Comparison of ENCODE assay signal across 9 cellular contexts in the genomic region with DNA sequence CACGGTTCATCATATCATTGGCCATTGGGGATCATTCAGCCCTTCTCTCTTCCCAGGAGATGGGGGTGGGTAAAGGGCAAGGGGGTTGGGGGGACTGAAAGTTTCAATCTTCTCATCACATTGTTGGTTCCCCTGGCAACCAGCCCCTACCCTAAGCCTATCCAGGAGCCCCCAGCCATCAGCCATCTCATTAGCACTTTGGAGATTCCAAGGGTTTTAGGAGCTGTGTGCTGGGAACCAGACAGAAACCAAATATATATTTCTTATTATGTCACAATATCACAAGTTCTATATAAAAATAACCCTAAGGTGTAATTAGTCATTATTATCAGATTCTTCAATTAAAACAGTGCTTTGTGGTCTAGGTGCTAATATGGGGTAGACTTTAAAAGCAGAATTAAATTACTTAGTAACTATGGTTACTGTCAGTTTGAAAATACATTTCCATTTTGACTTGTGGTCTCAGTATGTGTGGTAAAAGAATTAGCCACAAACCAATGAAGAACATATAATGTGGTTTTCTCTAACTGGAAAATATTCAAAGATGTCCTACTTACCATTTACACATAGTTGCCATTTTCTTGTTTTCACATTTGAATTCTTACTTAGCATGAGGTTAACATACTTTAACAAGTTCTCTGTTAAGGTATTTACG. TPM values are rescaled to one million over a fixed set of nuclear protein-coding genes. Genes with fewer than 3 reads are reported as not detected.
DNase-seq lines count a peak whose midpoint lies in the region; ATAC-seq, FAIRE-seq and TF ChIP-seq lines count a peak whose summit lies in the region.
"Had no signal": no experiment of that assay in that cellular context is flagged by ENCODE, and none has a peak within 500 bp of the region (broad histone marks: within the 10 kb centered on the region; RNA-seq: fewer than 3 reads in every experiment).

No MANE protein-coding gene starts in this region.

- TF ChIP-seq POLR2A in GM18505 (IDR thresholded peaks at IDR 0.05; ENCODE audit: borderline replicate concordance, extremely low read depth, insufficient read depth, insufficient read length) (no peak), GM12878 (IDR thresholded peaks at IDR 0.05; ENCODE audit: low read depth, low read length) (no peak)

- CTCF ChIA-PET in GM12878 (lab: Yijun Ruan, JAX) = interaction anchor here (0.6 to 1.6 kb wide), 5 partner anchors 10 to 363 kb away, joined by 3 to 7 read pairs (median 3); no protein-coding TSS in a partner anchor

- H3K9ac ChIP-seq in GM12878 (ENCODE audit: control insufficient read depth, insufficient read depth, low read length) = no peak overlapping the region

- H3K4me3 ChIP-seq in GM12878 (no peak overlapping the region), BE2C (ENCODE audit: low read depth, low read length) (no peak overlapping the region)

- TF ChIP-seq CTCF in GM12878 (IDR thresholded peaks at IDR 0.05 in 2 of 3, conservative IDR thresholded peaks at IDR 0.05 in 1 of 3; ENCODE audit: control insufficient read depth in 2 of 3, extremely low read depth in 1 of 3, insufficient read depth in 1 of 3, low read depth in 3 of 3, low read length in 3 of 3) (no peak), mesothelial cell of epicardium (IDR thresholded peaks at IDR 0.05; ENCODE audit: unreplicated experiment) (no peak), BE2C (IDR thresholded peaks at IDR 0.05; ENCODE audit: low read depth, low read length) (no peak)

- 44% methylated on average over 2 of the region's 2 CpGs for WGBS in GM12878 (ENCODE audit: insufficient coverage, insufficient replicate concordance, low lambda C conversion rate, missing lambda C conversion rate)

- DNase-seq in GM12878 (ENCODE audit: low read depth, low spot score) (peak; percentile 67), retina (no peak), medulla oblongata (ENCODE audit: extremely low spot score) (no peak), mesothelial cell of epicardium (ENCODE audit: low spot score in 2 of 2, unreplicated experiment in 2 of 2) (no peak), BE2C (no peak)

- TF ChIP-seq EP300 in GM12878 (IDR thresholded peaks at IDR 0.05; ENCODE audit: borderline replicate concordance in 1 of 2, control insufficient read depth in 1 of 2, low read depth in 2 of 2, low read length in 2 of 2) = peak; percentile 94 to 97

- H3K9me3 Mint-ChIP-seq in mesothelial cell of epicardium = no peaks in the 10 kb centered on the region

- ATAC-seq in GM18505 (IDR thresholded peaks at IDR 0.05; ENCODE audit: unreplicated experiment) (peak; percentile 68), GM21390 (IDR thresholded peaks at IDR 0.05; ENCODE audit: unreplicated experiment) (peak; percentile 64), HG03342 (IDR thresholded peaks at IDR 0.05; ENCODE audit: unreplicated experiment) (peak; percentile 71), GM12878 (peak; percentile 75)

- no peak overlapping the region for H3K27ac ChIP-seq in GM12878 (ENCODE audit: control insufficient read depth, insufficient read depth)

- H3K79me2 ChIP-seq in GM12878 (ENCODE audit: control insufficient read depth, insufficient read depth, low read length) = no peaks in the 10 kb centered on the region

- H4K20me1 ChIP-seq in GM12878 (ENCODE audit: control insufficient read depth, insufficient read depth) = no peaks in the 10 kb centered on the region

- H3K36me3 ChIP-seq in GM12878 (ENCODE audit: control insufficient read depth in 2 of 2, insufficient read depth in 2 of 2, low read length in 1 of 2) = no peaks in the 10 kb centered on the region
- no peaks in the 10 kb centered on the region for H3K36me3 ChIP-seq in BE2C

- SMC1A ChIA-PET in GM12878 (lab: Charles Lee; ENCODE audit: uncharacterized antibody, unreplicated experiment) = interaction anchor here (2.5 to 5.2 kb wide), 3 partner anchors 18 to 45 kb away, joined by 16 to 62 read pairs (median 40); a partner anchor contains a TSS

- H3K27me3 ChIP-seq in GM12878 (replicated peaks in 1 of 2; ENCODE audit: control insufficient read depth in 2 of 2, insufficient read depth in 2 of 2, low read length in 1 of 2) (no peaks in the 10 kb centered on the region), BE2C (no peaks in the 10 kb centered on the region)

- H3K9me3 ChIP-seq in GM12878 (replicated peaks; ENCODE audit: control insufficient read depth, insufficient read depth, low read length) = no peaks in the 10 kb centered on the region; the same call in 2 of the 3 replicates
- H3K9me3 ChIP-seq in BE2C = no peaks in the 10 kb centered on the region

- intact Hi-C loops in GM12878 (cut with micrococcal nuclease; ENCODE audit: unreplicated experiment) = loop anchor here (2.0 kb wide), 1 partner anchor 24 kb away; no protein-coding TSS in a partner anchor

- no peak for FAIRE-seq in GM12878 (lab: Jason Lieb, UNC)

- H3K4me3 Mint-ChIP-seq in mesothelial cell of epicardium = no peak overlapping the region

- H3K27ac Mint-ChIP-seq in mesothelial cell of epicardium = no peak overlapping the region

- H3K27me3 Mint-ChIP-seq in mesothelial cell of epicardium (ENCODE audit: low read depth) = no peaks in the 10 kb centered on the region

- TF ChIP-seq RAD21 in GM12878 (IDR thresholded peaks at IDR 0.05; ENCODE audit: insufficient read depth, low read depth, low read length) = no peak

- POLR2A ChIA-PET in GM12878 (lab: Charles Lee) = interaction anchor here (3.0 kb wide), 1 partner anchor 27 kb away, joined by 14 read pairs; a partner anchor contains a TSS

- H3K4me1 ChIP-seq in GM12878 (ENCODE audit: control insufficient read depth, insufficient read depth, low read length) (peaks cover 20% of the 10 kb centered on the region), BE2C (no peaks in the 10 kb centered on the region)

- no peaks in the 10 kb centered on the region for H3K36me3 Mint-ChIP-seq in mesothelial cell of epicardium

- RAD21 ChIA-PET in GM12878 (lab: Charles Lee; ENCODE audit: unreplicated experiment) = interaction anchor here (0.9 to 1.6 kb wide), 3 partner anchors 16 to 27 kb away, joined by 3 to 9 read pairs (median 4); no protein-coding TSS in a partner anchor

- BruUV-seq in GM12878 (replicated peaks; lab: Mats Ljungman, UMichigan) = no TSS peak

- H3K4me1 Mint-ChIP-seq in mesothelial cell of epicardium = no peaks in the 10 kb centered on the region

- in situ Hi-C loops in GM12878 (cut with MboI) = no loop called here

- H3K4me2 ChIP-seq in GM12878 (ENCODE audit: control insufficient read depth, insufficient read depth) = peak overlapping the region; percentile 22; the same call in 1 of the 2 replicates

- H2AFZ ChIP-seq in GM12878 (ENCODE audit: control insufficient read depth, low read depth, low read length) = no peak overlapping the region

TF ChIP-seq in GM12878, 131 proteins besides CTCF, POLR2A, EP300 and RAD21 (continues in another document):
- TF ChIP-seq, protein P1, sequence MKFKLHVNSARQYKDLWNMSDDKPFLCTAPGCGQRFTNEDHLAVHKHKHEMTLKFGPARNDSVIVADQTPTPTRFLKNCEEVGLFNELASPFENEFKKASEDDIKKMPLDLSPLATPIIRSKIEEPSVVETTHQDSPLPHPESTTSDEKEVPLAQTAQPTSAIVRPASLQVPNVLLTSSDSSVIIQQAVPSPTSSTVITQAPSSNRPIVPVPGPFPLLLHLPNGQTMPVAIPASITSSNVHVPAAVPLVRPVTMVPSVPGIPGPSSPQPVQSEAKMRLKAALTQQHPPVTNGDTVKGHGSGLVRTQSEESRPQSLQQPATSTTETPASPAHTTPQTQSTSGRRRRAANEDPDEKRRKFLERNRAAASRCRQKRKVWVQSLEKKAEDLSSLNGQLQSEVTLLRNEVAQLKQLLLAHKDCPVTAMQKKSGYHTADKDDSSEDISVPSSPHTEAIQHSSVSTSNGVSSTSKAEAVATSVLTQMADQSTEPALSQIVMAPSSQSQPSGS (IDR thresholded peaks at IDR 0.05; ENCODE audit: low read length) = peak; percentile 72
- peak; percentile 90 for TF ChIP-seq ZNF217 (IDR thresholded peaks at IDR 0.05)

RNA-seq across cellular contexts. Expression of a gene that starts 28.1 kb away (rescaled TPM):
- 10.0 and 12.5 TPM in 2 replicates for total RNA-seq in GM12878 (2013; cell fraction: nucleolus; rRNA removed)
- total RNA-seq in GM12878 (2014; rRNA removed) (0.49 and 0.62 TPM in 2 replicates), GM12878 (2014; rRNA removed; fragmentation: Illumina TruSeq; extraction: Trizol) (0.54 and 0.60 TPM in 2 replicates), GM12878 (2021) (0.19 and 0.64 TPM in 2 replicates), mesothelial cell of epicardium (0.09 TPM in 1 of 3 replicates, not detected in the others)
- polyA plus RNA-seq in GM12878 (2011; ENCODE audit: low read depth) = 0.10 TPM
- polyA plus RNA-seq in GM12878 (2011; rRNA removed) (6.4 and 9.2 TPM in 2 replicates), GM12878 (2014; fragmentation: Illumina TruSeq; extraction: Trizol) (0.56 and 0.63 TPM in 2 replicates), GM12878 (2014; fragmentation: Nextera tagmentation; extraction: Ambion mirVana) (under 1 TPM; 0.16 to 0.18 TPM), GM12878 (2014; rRNA removed) (0.20 and 0.27 TPM in 2 replicates), GM12878 (2016; fragmentation: Nextera tagmentation; extraction: Ambion mirVana) (1 to 10 TPM; 1.3 to 1.7 TPM)
- polyA plus RNA-seq in GM12878 (2011; cell fraction: cytosol; rRNA removed) = 2.2 and 3.0 TPM in 2 replicates
- 3.0 and 3.6 TPM in 2 replicates for polyA plus RNA-seq in GM12878 (2011; cell fraction: nucleus; rRNA removed)
- polyA plus RNA-seq in GM12878 (2012) = 0.24 and 0.38 TPM in 2 replicates
- 5.0 and 9.8 TPM in 2 replicates for polyA minus RNA-seq in GM12878 (2011; rRNA and poly(A)+ RNA removed)
- polyA minus RNA-seq in GM12878 (2011; cell fraction: cytosol; rRNA and poly(A)+ RNA removed) = 1.7 and 2.2 TPM in 2 replicates
- polyA minus RNA-seq in GM12878 (2011; cell fraction: nucleus; rRNA and poly(A)+ RNA removed) = 7.1 and 7.4 TPM in 2 replicates
- 0.15 TPM for polyA plus RNA-seq in BE2C (2012; ENCODE audit: insufficient read depth, insufficient read length, low read depth)
- total RNA-seq: G401 had no signal

RNA-seq across cellular contexts. Expression of a gene that starts 59.6 kb away (rescaled TPM):
- not detected in 2 replicates for total RNA-seq in GM12878 (2013; cell fraction: nucleolus; rRNA removed)
- total RNA-seq in GM12878 (2014; rRNA removed) = not detected in 2 replicates
- total RNA-seq in GM12878 (2014; rRNA removed; fragmentation: Illumina TruSeq; extraction: Trizol) = not detected in 2 replicates
- not detected in 2 replicates for total RNA-seq in GM12878 (2021)
- polyA plus RNA-seq in GM12878 (2011; ENCODE audit: low read depth) = not detected
- polyA plus RNA-seq in GM12878 (2011; rRNA removed) = not detected in 2 replicates
- not detected in 2 replicates for polyA plus RNA-seq in GM12878 (2011; cell fraction: cytosol; rRNA removed)
- not detected in 2 replicates for polyA plus RNA-seq in GM12878 (2011; cell fraction: nucleus; rRNA removed)
- polyA plus RNA-seq in GM12878 (2012) = not detected in 2 replicates
- not detected in 2 replicates for polyA plus RNA-seq in GM12878 (2014; fragmentation: Illumina TruSeq; extraction: Trizol)
- not detected for polyA plus RNA-seq in GM12878 (2014; fragmentation: Nextera tagmentation; extraction: Ambion mirVana)
- polyA plus RNA-seq in GM12878 (2014; rRNA removed) = not detected in 2 replicates
- not detected for polyA plus RNA-seq in GM12878 (2016; fragmentation: Nextera tagmentation; extraction: Ambion mirVana)
- not detected in 2 replicates for polyA minus RNA-seq in GM12878 (2011; rRNA and poly(A)+ RNA removed)
- not detected in 2 replicates for polyA minus RNA-seq in GM12878 (2011; cell fraction: cytosol; rRNA and poly(A)+ RNA removed)
- polyA minus RNA-seq in GM12878 (2011; cell fraction: nucleus; rRNA and poly(A)+ RNA removed) = not detected in 2 replicates
- total RNA-seq in mesothelial cell of epicardium = 0.22 to 0.23 TPM in 2 of 3 replicates, not detected in the other
- not detected for polyA plus RNA-seq in BE2C (2012; ENCODE audit: insufficient read depth, insufficient read length, low read depth)
- total RNA-seq: G401 had no signal
